Comparison of ENCODE assay signal across 20 cellular contexts in the genomic region with DNA sequence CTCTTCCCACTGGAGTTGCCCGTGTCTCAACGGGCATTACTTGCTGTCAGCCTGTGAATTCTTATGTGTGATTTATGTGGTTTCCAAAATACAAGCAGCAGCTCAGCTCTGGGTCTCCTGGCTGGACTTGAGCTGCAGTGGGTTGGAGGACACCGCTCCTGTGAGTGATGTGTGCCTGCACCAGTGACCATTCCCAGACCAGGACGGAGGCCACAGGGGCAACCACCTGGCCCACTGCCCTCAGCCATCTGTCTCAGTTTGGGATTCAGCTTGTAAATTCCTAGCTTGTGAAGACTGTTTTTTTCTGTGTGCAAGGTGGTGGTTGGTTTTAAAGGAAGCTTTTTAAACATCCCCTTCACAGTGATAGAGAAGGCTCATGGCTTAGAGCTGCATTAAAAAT.
"Had no signal": no experiment of that assay in that cellular context is flagged by ENCODE, and none has a peak within 500 bp of the region (broad histone marks: within the 10 kb centered on the region; RNA-seq: fewer than 3 reads in every experiment).

No MANE protein-coding gene starts in this region.

- H2AFZ ChIP-seq: neural progenitor cell had no signal

- H3K4me3 Mint-ChIP-seq: natural killer cell treated with Interleukin-12 subunit alpha and Interleukin-12 subunit beta and Interleukin-15 and Interleukin-18, amount 100 ng/mL, for 72 hours; neural progenitor cell; stimulated activated effector memory CD8-positive, alpha-beta T cell treated with anti-CD3 and anti-CD28 coated beads, Interleukin-12 subunit alpha, Interleukin-12 subunit beta, amount 100 ng/mL, for 72 hours had no signal

- H3K36me3 Mint-ChIP-seq: natural killer cell treated with Interleukin-12 subunit alpha and Interleukin-12 subunit beta and Interleukin-15 and Interleukin-18, amount 100 ng/mL, for 72 hours; neural progenitor cell; stimulated activated effector memory CD8-positive, alpha-beta T cell treated with anti-CD3 and anti-CD28 coated beads, Interleukin-12 subunit alpha, Interleukin-12 subunit beta, amount 100 ng/mL, for 72 hours had no signal

- H3K4me1 ChIP-seq: esophagus squamous epithelium, lower lobe of right lung, prostate gland, right atrium auricular region, vagina had no signal

- H3K4me3 ChIP-seq: coronary artery, esophagus squamous epithelium, lower lobe of right lung, neural progenitor cell, prostate gland, right atrium auricular region, stomach, thyroid gland, vagina had no signal

- H3K9ac ChIP-seq: neural progenitor cell had no signal

- H3K4me2 ChIP-seq: neural progenitor cell had no signal

- H3K27ac ChIP-seq: coronary artery, esophagus squamous epithelium, lower lobe of right lung, neural progenitor cell, prostate gland, right atrium auricular region, stomach, thyroid gland, vagina had no signal

- H3K4me1 Mint-ChIP-seq: stimulated activated effector memory CD8-positive, alpha-beta T cell treated with anti-CD3 and anti-CD28 coated beads, Interleukin-12 subunit alpha, Interleukin-12 subunit beta, amount 100 ng/mL, for 72 hours had no signal

- H3K9me3 ChIP-seq: esophagus squamous epithelium, lower lobe of right lung, prostate gland, right atrium auricular region, stomach, thyroid gland, vagina had no signal

- ATAC-seq: left ventricle myocardium superior; lower lobe of right lung; natural killer cell treated with Interleukin-12 subunit alpha and Interleukin-12 subunit beta and Interleukin-15 and Interleukin-18, amount 100 ng/mL, for 72 hours; stimulated activated effector memory CD8-positive, alpha-beta T cell treated with anti-CD3 and anti-CD28 coated beads, Interleukin-12 subunit alpha, Interleukin-12 subunit beta, amount 100 ng/mL, for 72 hours had no signal

- DNase-seq: dermis blood vessel endothelial cell; effector memory CD4-positive, alpha-beta T cell; esophagus squamous epithelium; foreskin melanocyte; left ventricle myocardium superior; lower lobe of right lung; nucleus accumbens; stimulated activated CD4-positive, alpha-beta T cell treated with anti-CD3 and anti-CD28 coated beads, Interleukin-2, amount 100 ng/mL, for 24 hours; stimulated activated CD4-positive, alpha-beta T cell treated with anti-CD3 and anti-CD28 coated beads, Interleukin-4, amount 100 ng/mL, for 24 hours; stimulated activated naive CD4-positive, alpha-beta T cell treated with Interleukin-2 at 50 U/mL for 16 hours; stomach; thyroid gland; trophoblast cell had no signal

- H3K27ac Mint-ChIP-seq: natural killer cell treated with Interleukin-12 subunit alpha and Interleukin-12 subunit beta and Interleukin-15 and Interleukin-18, amount 100 ng/mL, for 72 hours; neural progenitor cell; stimulated activated effector memory CD8-positive, alpha-beta T cell treated with anti-CD3 and anti-CD28 coated beads, Interleukin-12 subunit alpha, Interleukin-12 subunit beta, amount 100 ng/mL, for 72 hours had no signal

- H3K27me3 ChIP-seq: esophagus squamous epithelium, neural progenitor cell, right atrium auricular region, thyroid gland, vagina had no signal

- H3K36me3 ChIP-seq: esophagus squamous epithelium, lower lobe of right lung, neural progenitor cell, prostate gland, right atrium auricular region, stomach, thyroid gland, vagina had no signal

- H3K9me3 Mint-ChIP-seq: natural killer cell treated with Interleukin-12 subunit alpha and Interleukin-12 subunit beta and Interleukin-15 and Interleukin-18, amount 100 ng/mL, for 72 hours; stimulated activated effector memory CD8-positive, alpha-beta T cell treated with anti-CD3 and anti-CD28 coated beads, Interleukin-12 subunit alpha, Interleukin-12 subunit beta, amount 100 ng/mL, for 72 hours had no signal

- H3K27me3 Mint-ChIP-seq: natural killer cell treated with Interleukin-12 subunit alpha and Interleukin-12 subunit beta and Interleukin-15 and Interleukin-18, amount 100 ng/mL, for 72 hours had no signal
